In the genomic region with DNA sequence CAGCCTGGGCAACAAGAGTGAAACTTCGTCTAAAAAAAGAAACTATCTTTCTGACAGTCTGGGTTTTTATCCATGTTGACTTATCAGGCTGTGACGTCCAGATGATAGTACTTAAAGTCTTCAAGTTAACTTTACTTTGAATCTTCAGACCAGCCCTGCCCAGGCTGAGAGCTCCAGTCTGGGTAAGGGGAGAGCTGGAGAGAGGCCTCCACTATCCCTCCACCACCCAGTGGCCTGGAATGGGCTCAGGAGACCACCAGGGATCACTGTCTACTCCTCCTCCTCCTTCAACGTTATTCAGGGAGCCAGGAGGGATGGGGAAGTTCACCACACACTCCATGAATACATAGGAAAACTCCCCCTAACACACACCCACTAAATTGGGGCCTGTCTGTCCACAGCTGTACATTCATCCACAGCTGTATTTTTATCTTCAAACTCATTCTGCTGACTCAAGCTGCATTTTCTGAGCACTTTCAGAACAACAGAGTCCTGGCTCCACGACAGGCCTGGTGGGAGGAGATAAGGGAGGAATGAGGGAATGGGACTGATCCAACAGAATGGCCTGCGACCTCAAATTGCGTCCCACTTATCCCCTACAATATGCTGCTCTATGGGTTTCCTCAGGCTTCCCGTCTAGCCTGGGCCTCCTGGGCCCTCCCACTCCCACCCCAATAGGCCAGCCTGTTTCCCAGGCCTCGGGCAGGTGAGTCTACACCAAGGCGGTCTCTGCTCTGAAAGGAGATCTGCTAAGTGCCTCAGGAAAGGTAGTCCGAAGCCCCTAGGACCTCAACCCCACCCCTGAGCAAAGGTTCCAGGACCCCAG, we compare ENCODE assay signal across 9 cellular contexts. TPM values are rescaled to one million over a fixed set of nuclear protein-coding genes. Genes with fewer than 3 reads are reported as not detected.
DNase-seq lines count a peak whose midpoint lies in the region; ATAC-seq and TF ChIP-seq lines count a peak whose summit lies in the region.
"Had no signal": no experiment of that assay in that cellular context is flagged by ENCODE, and none has a peak within 500 bp of the region (broad histone marks: within the 10 kb centered on the region; RNA-seq: fewer than 3 reads in every experiment).

No MANE protein-coding gene starts in this region.

- WGBS in spleen, 5 donors: 43 to 52% (median 47%) methylated on average over 10 of the region's 10 CpGs

- H3K27me3 ChIP-seq in OCI-LY3 (ENCODE audit: low read depth, low read length) (no peaks in the 10 kb centered on the region), spleen (replicated peaks in 1 of 7) (peaks cover 0 to 28% (median 3%) of the 10 kb centered on the region in 7 donors)

- ATAC-seq in HG03571 (IDR thresholded peaks at IDR 0.05; ENCODE audit: unreplicated experiment): no peak

- H3K4me3 ChIP-seq in OCI-LY3 (ENCODE audit: low read length): peak overlapping the region; percentile 80
- H3K4me3 ChIP-seq in spleen: peak overlapping the region; percentile 13 to 95 (median 75)

- peak overlapping the region; percentile 80 for H3K4me2 ChIP-seq in OCI-LY3 (ENCODE audit: low read length)

- H4K20me1 ChIP-seq in OCI-LY3 (ENCODE audit: insufficient read depth, low read length): no peaks in the 10 kb centered on the region

- TF ChIP-seq POLR2A in spleen (IDR thresholded peaks at IDR 0.05): no peak

- no peaks in the 10 kb centered on the region for H3K36me3 ChIP-seq in OCI-LY3 (replicated peaks; ENCODE audit: low read depth, low read length)
- no peaks in the 10 kb centered on the region for H3K36me3 ChIP-seq in spleen

- H3K9me3 ChIP-seq in OCI-LY3 (ENCODE audit: insufficient read depth, low read length) (no peaks in the 10 kb centered on the region), spleen (no peaks in the 10 kb centered on the region)

- no peak overlapping the region for H2AFZ ChIP-seq in OCI-LY3 (ENCODE audit: low read depth, low read length)

- DNase-seq in astrocyte of the hippocampus (ENCODE audit: low read depth, low spot score) (peak; percentile 53), iris pigment epithelial cell (ENCODE audit: low read depth) (peak; percentile 29), spleen (no peak), activated gamma-delta T cell (lab: John Stamatoyannopoulos, UW) (no peak), kidney tubule cell (ENCODE audit: low spot score) (no peak)
- DNase-seq in activated CD8-positive, alpha-beta memory T cell treated with anti-CD3 and anti-CD28 coated beads, Interleukin-2, amount 50 U/mL, for 48 hours: no peak
- DNase-seq: activated effector memory CD4-positive, alpha-beta T cell treated with anti-CD3 and anti-CD28 coated beads, Interleukin-2, amount 50 U/mL, for 16 hours had no signal

- H3K9ac ChIP-seq in OCI-LY3 (ENCODE audit: low read length): no peak overlapping the region

- TF ChIP-seq CTCF in OCI-LY3 (IDR thresholded peaks at IDR 0.05; ENCODE audit: low read depth, low read length) (no peak), spleen (IDR thresholded peaks at IDR 0.05 in 8 of 11, conservative IDR thresholded peaks at IDR 0.05 in 3 of 11) (no peak)

- H3K79me2 ChIP-seq in OCI-LY3 (ENCODE audit: low read length): peaks cover 23% of the 10 kb centered on the region

- H3K27ac ChIP-seq in OCI-LY3 (ENCODE audit: low read length) (no peak overlapping the region), spleen (peak overlapping the region in 7 of 8 donors; percentile 47 to 78 (median 69))

- intact Hi-C loops in spleen (cut with DNase I; ENCODE audit: low total_unique reads): no loop called here

- peaks cover 29% of the 10 kb centered on the region for H3K4me1 ChIP-seq in OCI-LY3 (ENCODE audit: low read length)
- peaks cover 9 to 74% (median 44%) of the 10 kb centered on the region in 6 donors for H3K4me1 ChIP-seq in spleen

RNA-seq across cellular contexts. Expression of a gene that starts 1.8 kb away (rescaled TPM):
- total RNA-seq in spleen: 10 to 100 TPM; 22.8 to 43.7 (median 30.4) TPM
- polyA plus RNA-seq in spleen: 10 to 100 TPM; 16.8 to 41.5 (median 36.0) TPM

RNA-seq across cellular contexts. Expression of a gene that starts 46.7 kb away (rescaled TPM):
- total RNA-seq in spleen: 100 to 1,000 TPM in 4 of 7 donors, 10 to 100 TPM in 3; 50.9 to 109 (median 102) TPM
- polyA plus RNA-seq in spleen: 10 to 100 TPM in 1 of 3 donors, 1 to 10 TPM in 2; 8.5 to 12.5 (median 9.8) TPM

Comparison
In these comparisons a context has a peak if more than half of its experiments do, and no peak if none do; other contexts are left out.
1. DNase-seq: peak in astrocyte of the hippocampus (single experiment) and iris pigment epithelial cell (single experiment); none in spleen (single experiment), activated gamma-delta T cell (single experiment), kidney tubule cell (single experiment) and activated CD8-positive, alpha-beta memory T cell treated with anti-CD3 and anti-CD28 coated beads, Interleukin-2, amount 50 U/mL, for 48 hours (single experiment).